In genomic region chr4:185874516-185875230, GRCh38 we compare ENCODE assay signal across 14 cellular contexts.
DNase-seq lines count a peak whose midpoint lies in the region; ATAC-seq and TF ChIP-seq lines count a peak whose summit lies in the region.
"Had no signal": no experiment of that assay in that cellular context is flagged by ENCODE, and none has a peak within 500 bp of the region (broad histone marks: within the 10 kb centered on the region; RNA-seq: fewer than 3 reads in every experiment).

No MANE protein-coding gene starts in this region.

- DNase-seq in AG08395 (ENCODE audit: low spot score) = peak; percentile 37
- DNase-seq in NCI-H226 = peak; percentile 42
- peak; percentile 75 for DNase-seq in dermis blood vessel endothelial cell
- DNase-seq in kidney glomerular epithelial cell (lab: John Stamatoyannopoulos, UW) = peak; percentile 31
- no peak for DNase-seq in transverse colon
- no peak for DNase-seq in central memory CD4-positive, alpha-beta T cell
- DNase-seq: activated naive CD8-positive, alpha-beta T cell treated with anti-CD3 and anti-CD28 coated beads, Interleukin-2, amount 50 U/mL, for 24 hours; cortex of kidney; gastrocnemius medialis; NCI-H446 treated with DMSO at 0.1 percent for 48 hours had no signal

- no peak for TF ChIP-seq POLR2A in transverse colon (IDR thresholded peaks at IDR 0.05)

- H3K9me3 ChIP-seq in transverse colon = no peaks in the 10 kb centered on the region
- H3K9me3 ChIP-seq: BLaER1, gastrocnemius medialis, prostate gland had no signal

- ATAC-seq in GM18519 (IDR thresholded peaks at IDR 0.05; ENCODE audit: low FRiP score, unreplicated experiment) (no peak), GM19023 (IDR thresholded peaks at IDR 0.05; ENCODE audit: unreplicated experiment) (no peak)
- ATAC-seq: activated naive CD8-positive, alpha-beta T cell treated with anti-CD3 and anti-CD28 coated beads, Interleukin-2, amount 50 U/mL, for 24 hours; gastrocnemius medialis had no signal

- no peaks in the 10 kb centered on the region for H3K27me3 ChIP-seq in transverse colon
- H3K27me3 ChIP-seq: BLaER1, gastrocnemius medialis had no signal

- no peak overlapping the region for H3K27ac ChIP-seq in transverse colon
- H3K27ac ChIP-seq: BLaER1, gastrocnemius medialis, prostate gland had no signal

- H3K4me1 ChIP-seq in transverse colon = no peaks in the 10 kb centered on the region
- H3K4me1 ChIP-seq: gastrocnemius medialis, prostate gland had no signal

- TF ChIP-seq CTCF in transverse colon (IDR thresholded peaks at IDR 0.05) = no peak

- TF ChIP-seq EP300 in transverse colon (IDR thresholded peaks at IDR 0.05; ENCODE audit: low read depth) = no peak

- in situ Hi-C loops in transverse colon (cut with MboI; ENCODE audit: low pct_ligation_motif_present in 1 of 4, low pct_unique_long_range_greater_than_20kb in 1 of 4, low sequenced_read_pairs in 3 of 4) = no loop called here

- intact Hi-C loops in transverse colon (cut with DNase I; ENCODE audit: low total_unique reads) = no loop called here

- H3K4me3 ChIP-seq in transverse colon = no peak overlapping the region
- H3K4me3 ChIP-seq: BLaER1, gastrocnemius medialis, prostate gland had no signal

- no peaks in the 10 kb centered on the region for H3K36me3 ChIP-seq in transverse colon
- H3K36me3 ChIP-seq: BLaER1, gastrocnemius medialis, prostate gland had no signal

- 70 to 85% methylated on average over 3 of the region's 3 CpGs for WGBS in transverse colon (ENCODE audit: low coverage in 1 of 2), 2 donors

Comparison
In these comparisons a context has a peak if more than half of its experiments do, and no peak if none do; other contexts are left out.
1. DNase-seq: peak in AG08395 (single experiment), NCI-H226 (single experiment), dermis blood vessel endothelial cell (single experiment) and kidney glomerular epithelial cell (single experiment); none in transverse colon (single experiment) and central memory CD4-positive, alpha-beta T cell (single experiment).